ENCODE assay signal across 8 cellular contexts in the genomic region with DNA sequence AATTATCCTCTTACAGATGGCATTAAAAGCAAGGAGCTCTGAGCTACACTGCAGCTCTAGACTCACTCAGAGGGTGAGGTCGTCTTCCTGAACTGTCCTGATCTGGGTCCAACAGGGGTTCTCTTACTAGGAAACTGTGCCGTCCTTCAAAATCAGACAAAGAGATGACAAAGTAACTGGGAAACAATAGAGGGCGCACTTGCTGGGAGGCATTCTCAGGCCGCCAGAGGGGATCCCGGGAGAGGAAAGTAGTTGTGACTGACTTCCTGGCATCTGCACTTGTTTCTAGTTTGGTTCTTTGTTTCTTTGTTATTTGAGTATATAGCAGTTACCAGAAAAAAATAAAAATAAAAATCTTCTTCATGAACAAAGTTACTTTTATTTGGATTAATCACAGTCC.
DNase-seq lines count a peak whose midpoint lies in the region; ATAC-seq and TF ChIP-seq lines count a peak whose summit lies in the region.

No MANE protein-coding gene starts in this region.

- no peak overlapping the region for H3K56ac ChIP-seq in IMR-90 (ENCODE audit: extremely low read depth, insufficient read depth, low read length)

- CTCF ChIA-PET in Calu3 (lab: Charles Lee): interaction anchor here (1.0 kb wide), 1 partner anchor 55 kb away, joined by 4 read pairs; no protein-coding TSS in a partner anchor
- CTCF ChIA-PET in IMR-90 (lab: Yijun Ruan, JAX): interaction anchor here (0.9 to 1.5 kb wide), 2 partner anchors 8 to 10 kb away, joined by 3 to 4 read pairs; no protein-coding TSS in a partner anchor

- H3K9me3 Mint-ChIP-seq in Calu3 (ENCODE audit: low read depth, unreplicated experiment): no peaks in the 10 kb centered on the region

- no peaks in the 10 kb centered on the region for H3K36me3 Mint-ChIP-seq in Calu3 (ENCODE audit: insufficient read depth, unreplicated experiment)

- dilution Hi-C loops in IMR-90 (cut with HindIII; ENCODE audit: low sequenced_read_pairs, unreplicated experiment): no loop called here

- H3K23ac ChIP-seq in IMR-90 (ENCODE audit: low read depth, low read length): no peak overlapping the region

- no peak overlapping the region for H3K27ac Mint-ChIP-seq in Calu3 (ENCODE audit: unreplicated experiment)

- H3K9ac ChIP-seq in IMR-90 (ENCODE audit: low read depth, low read length) (no peak overlapping the region), liver (ENCODE audit: low read depth in 1 of 2, low read length in 2 of 2) (no peak overlapping the region)

- peak overlapping the region; percentile 18; the same call in 1 of the 3 replicates for H2BK15ac ChIP-seq in IMR-90 (ENCODE audit: low read depth, low read length)

- DNase-seq in Calu3 (peak; percentile 69), IMR-90 (no peak), adrenal gland (peak in 4 of 7 donors; percentile 9 to 27 (median 20)), GM13976 (ENCODE audit: low spot score) (no peak), esophagus muscularis mucosa (ENCODE audit: extremely low spot score) (no peak)

- no peak overlapping the region for H2AK5ac ChIP-seq in IMR-90 (ENCODE audit: low read depth, low read length)

- no peak for TF ChIP-seq POLR2A in IMR-90 (IDR thresholded peaks at IDR 0.05; ENCODE audit: low read depth, low read length)
- no peak for TF ChIP-seq POLR2A in adrenal gland (IDR thresholded peaks at IDR 0.05)
- TF ChIP-seq POLR2A in esophagus muscularis mucosa (IDR thresholded peaks at IDR 0.05; ENCODE audit: low read depth): no peak

- WGBS in IMR-90 (ENCODE audit: extremely low coverage in 2 of 2, insufficient read length in 1 of 2), 2 experiments: 28% methylated on average over 2 of the region's 5 CpGs; no CpG with 5 or more reads in 1 of the 2 experiments
- 10 to 16% (median 12%) methylated on average over 4 to 5 of the region's 5 CpGs for WGBS in adrenal gland, 4 donors
- WGBS in liver: 8% methylated on average over 5 of the region's 5 CpGs
- WGBS in esophagus muscularis mucosa: 44% methylated on average over 5 of the region's 5 CpGs

- H3K27ac ChIP-seq in IMR-90 (ENCODE audit: insufficient read depth, low read length): no peak overlapping the region
- H3K27ac ChIP-seq in adrenal gland: no peak overlapping the region
- no peak overlapping the region for H3K27ac ChIP-seq in liver (ENCODE audit: low read depth in 1 of 2, low read length in 2 of 2)
- no peak overlapping the region for H3K27ac ChIP-seq in esophagus muscularis mucosa (replicated peaks in 1 of 4)

- POLR2A ChIA-PET in IMR-90 (lab: Charles Lee; ENCODE audit: unreplicated experiment): no interaction called here

- H3K14ac ChIP-seq in IMR-90 (replicated peaks; ENCODE audit: low read depth, low read length): no peak overlapping the region

- no peaks in the 10 kb centered on the region for H4K20me1 ChIP-seq in IMR-90 (ENCODE audit: insufficient read depth, low read length)

- peak; percentile 46 for ATAC-seq in IMR-90 (ENCODE audit: low read depth)
- ATAC-seq in HG02798 (IDR thresholded peaks at IDR 0.05; ENCODE audit: poor library complexity, unreplicated experiment): no peak
- ATAC-seq in HG03460 (IDR thresholded peaks at IDR 0.05; ENCODE audit: unreplicated experiment): no peak

- no peaks in the 10 kb centered on the region for H3K27me3 Mint-ChIP-seq in Calu3 (ENCODE audit: unreplicated experiment)

- 0 out of 2 replicates have a peak overlapping the region, but pooled peaks have one; percentile 1 for H2BK120ac ChIP-seq in IMR-90 (ENCODE audit: low read depth, low read length)

- TF ChIP-seq CTCF in Calu3 (IDR thresholded peaks at IDR 0.05; ENCODE audit: unreplicated experiment) (peak; percentile 35), IMR-90 (conservative IDR thresholded peaks at IDR 0.05; ENCODE audit: low read depth, low read length) (0 out of 2 replicates have a peak, but pooled peaks have one; percentile 19), adrenal gland (IDR thresholded peaks at IDR 0.05) (peak in 3 of 6 experiments; percentile 22 to 32 (median 23)), liver (IDR thresholded peaks at IDR 0.05; ENCODE audit: low read depth, low read length, missing input control) (peak; percentile 14), GM13976 (IDR thresholded peaks at IDR 0.05; ENCODE audit: borderline replicate concordance, control extremely low read depth, extremely low read depth, insufficient read depth, missing control alignments) (no peak), esophagus muscularis mucosa (IDR thresholded peaks at IDR 0.05) (peak in 1 of 3 experiments; percentile 15)

- no peak overlapping the region for H2BK20ac ChIP-seq in IMR-90 (ENCODE audit: low read depth, low read length)

- no peak overlapping the region for H3K4me3 Mint-ChIP-seq in Calu3 (ENCODE audit: low read depth, unreplicated experiment)

- H4K8ac ChIP-seq in IMR-90 (ENCODE audit: low read depth in 2 of 2, low read length in 2 of 2): no peak overlapping the region

- intact Hi-C loops in Calu3 (cut with micrococcal nuclease; ENCODE audit: unreplicated experiment): loop anchor here (2.0 to 5.0 kb wide), 2 partner anchors 143 to 211 kb away; a partner anchor contains a TSS
- intact Hi-C loops in IMR-90 (cut with micrococcal nuclease): no loop called here
- intact Hi-C loops in adrenal gland (cut with DNase I): no loop called here
- intact Hi-C loops in esophagus muscularis mucosa (cut with DNase I): no loop called here

- no peak overlapping the region for H2AK9ac ChIP-seq in IMR-90 (replicated peaks; ENCODE audit: low read depth, low read length, poor library complexity)

- H2AFZ ChIP-seq in IMR-90 (replicated peaks; ENCODE audit: low read length, poor library complexity): no peak overlapping the region

- H3K4me3 ChIP-seq in IMR-90 (ENCODE audit: insufficient read depth, low read depth, low read length) (no peak overlapping the region), adrenal gland (no peak overlapping the region), liver (ENCODE audit: low read depth in 1 of 3, low read length in 3 of 3) (no peak overlapping the region), esophagus muscularis mucosa (no peak overlapping the region)

- no peak for TF ChIP-seq RAD21 in IMR-90 (IDR thresholded peaks at IDR 0.05; ENCODE audit: low read length)
- peak; percentile 32 to 35 for TF ChIP-seq RAD21 in liver (IDR thresholded peaks at IDR 0.05)

- H4K91ac ChIP-seq in IMR-90 (ENCODE audit: insufficient read depth, low read depth, low read length): no peak overlapping the region; the same call in 1 of the 2 replicates

- no peaks in the 10 kb centered on the region for H3K36me3 ChIP-seq in IMR-90 (ENCODE audit: control insufficient read depth, insufficient read depth, low read length)
- H3K36me3 ChIP-seq in adrenal gland (replicated peaks in 1 of 2): no peaks in the 10 kb centered on the region
- H3K36me3 ChIP-seq in liver (ENCODE audit: control insufficient read depth in 4 of 4, insufficient read depth in 3 of 4, low read depth in 1 of 4, low read length in 3 of 4): no peaks in the 10 kb centered on the region
- H3K36me3 ChIP-seq in esophagus muscularis mucosa: no peaks in the 10 kb centered on the region

- H3K4ac ChIP-seq in IMR-90 (ENCODE audit: low read depth, low read length): no peak overlapping the region

- no peaks in the 10 kb centered on the region for H3K9me1 ChIP-seq in IMR-90 (ENCODE audit: insufficient read depth, low read length)

- H3K27me3 ChIP-seq in IMR-90 (ENCODE audit: control insufficient read depth, insufficient read depth, low read length) (no peaks in the 10 kb centered on the region), adrenal gland (peaks cover 30% of the 10 kb centered on the region), liver (ENCODE audit: control insufficient read depth in 4 of 4, insufficient read depth in 4 of 4, low read length in 3 of 4) (no peaks in the 10 kb centered on the region), esophagus muscularis mucosa (peaks cover 0 to 10% (median 0%) of the 10 kb centered on the region in 4 donors)

- peaks cover 8% of the 10 kb centered on the region for H3K4me1 Mint-ChIP-seq in Calu3 (ENCODE audit: low read depth, unreplicated experiment)

- no peak overlapping the region for H3K4me2 ChIP-seq in IMR-90 (ENCODE audit: low read depth, low read length)

- no peaks in the 10 kb centered on the region for H3K79me1 ChIP-seq in IMR-90 (ENCODE audit: low read depth in 1 of 2, low read length in 2 of 2)

- in situ Hi-C loops in IMR-90 (cut with MboI; ENCODE audit: low sequenced_read_pairs): no loop called here
- in situ Hi-C loops in GM13976 (cut with MboI; ENCODE audit: low sequenced_read_pairs, unreplicated experiment): no loop called here

- BruUV-seq in Calu3 (replicated peaks; lab: Mats Ljungman, UMichigan): no TSS peak
- BruUV-seq in IMR-90 (replicated peaks; lab: Mats Ljungman, UMichigan): no TSS peak

- H3K4me1 ChIP-seq in IMR-90 (ENCODE audit: control insufficient read depth, insufficient read depth, low read length) (peaks cover 4% of the 10 kb centered on the region; the same call in 1 of the 2 replicates), adrenal gland (replicated peaks in 1 of 2) (no peaks in the 10 kb centered on the region), liver (ENCODE audit: control insufficient read depth in 4 of 4, insufficient read depth in 4 of 4, low read length in 3 of 4) (no peaks in the 10 kb centered on the region), esophagus muscularis mucosa (no peaks in the 10 kb centered on the region)

- H4K5ac ChIP-seq in IMR-90 (ENCODE audit: low read depth, low read length): no peak overlapping the region

- H2BK5ac ChIP-seq in IMR-90 (ENCODE audit: low read depth, low read length, poor library complexity, severe bottlenecking): no peak overlapping the region

- no peak for TF ChIP-seq EP300 in esophagus muscularis mucosa (IDR thresholded peaks at IDR 0.05)

- H3K9me3 ChIP-seq in IMR-90 (ENCODE audit: control insufficient read depth, insufficient read depth, low read length) (no peaks in the 10 kb centered on the region; the same call in 1 of the 2 replicates), adrenal gland (replicated peaks in 1 of 3) (no peaks in the 10 kb centered on the region), liver (ENCODE audit: control insufficient read depth in 4 of 4, low read length in 3 of 4) (peaks cover 0 to 1% (median 0%) of the 10 kb centered on the region in 4 donors), esophagus muscularis mucosa (peaks cover 0 to 5% (median 0%) of the 10 kb centered on the region in 4 donors)

- H3K18ac ChIP-seq in IMR-90 (ENCODE audit: low read depth, low read length): 0 out of 2 replicates have a peak overlapping the region, but pooled peaks have one; percentile 2

TF ChIP-seq in IMR-90, 13 proteins besides CTCF, POLR2A, EP300 and RAD21 (continues in another document):
- TF ChIP-seq MAZ (IDR thresholded peaks at IDR 0.05; ENCODE audit: borderline replicate concordance, low read depth, low read length): no peak

TF ChIP-seq in liver, 16 proteins besides CTCF, POLR2A, EP300 and RAD21 (continues in another document):
- TF ChIP-seq, protein P1, sequence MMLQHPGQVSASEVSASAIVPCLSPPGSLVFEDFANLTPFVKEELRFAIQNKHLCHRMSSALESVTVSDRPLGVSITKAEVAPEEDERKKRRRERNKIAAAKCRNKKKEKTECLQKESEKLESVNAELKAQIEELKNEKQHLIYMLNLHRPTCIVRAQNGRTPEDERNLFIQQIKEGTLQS (IDR thresholded peaks at IDR 0.05): no peak
- TF ChIP-seq NR2F2 (IDR thresholded peaks at IDR 0.05): no peak
- TF ChIP-seq YY1 (IDR thresholded peaks at IDR 0.05): no peak

Comparison
In these comparisons a context has a peak if more than half of its experiments do, and no peak if none do; other contexts are left out.
1. DNase-seq: peak in Calu3 (single experiment) and adrenal gland (4 of 7); none in IMR-90 (single experiment), GM13976 (single experiment) and esophagus muscularis mucosa (single experiment).